In genomic region chr6:169766921-169767736, GRCh38 we compare ENCODE assay signal across 27 cellular contexts.
"Had no signal": no experiment of that assay in that cellular context is flagged by ENCODE, and none has a peak within 500 bp of the region (broad histone marks: within the 10 kb centered on the region; RNA-seq: fewer than 3 reads in every experiment).

No MANE protein-coding gene starts in this region.

- H3K27me3 ChIP-seq: hepatocyte, testis had no signal

- H3K27me3 Mint-ChIP-seq: activated B cell treated with CpG ODN at 0.5 μM for 24 hours; activated CD4-positive, alpha-beta T cell treated with anti-CD3 and anti-CD28 coated beads for 36 hours; activated naive CD4-positive, alpha-beta T cell treated with anti-CD3 and anti-CD28 coated beads, Interleukin-2, amount 10 ng/mL, durations not matched to agents 7 days and 5 days; dendritic cell treated with granulocyte-macrophage colony-stimulating factor and Interleukin-4, amounts not matched to agents 40 ng/mL and 50 ng/mL, for 4 days; natural killer cell treated with Interleukin-12 subunit alpha and Interleukin-12 subunit beta and Interleukin-15 and Interleukin-18, amount 100 ng/mL, for 72 hours; stimulated activated naive B cell treated with anti-CD40 and anti-IgM and Interleukin-4, amounts not matched to agents 10 μg/mL and 1 μg/mL and 100 μg/mL, for 72 hours; type B pancreatic cell had no signal

- H3K4me1 Mint-ChIP-seq: activated B cell treated with CpG ODN at 0.5 μM for 24 hours; activated CD4-positive, alpha-beta T cell treated with anti-CD3 and anti-CD28 coated beads for 36 hours; activated naive CD4-positive, alpha-beta T cell treated with anti-CD3 and anti-CD28 coated beads, Interleukin-2, amount 10 ng/mL, durations not matched to agents 7 days and 5 days; immature natural killer cell had no signal

- DNase-seq: activated B cell treated with CpG ODN at 0.5 μM for 24 hours; activated CD4-positive, alpha-beta T cell treated with anti-CD3 and anti-CD28 coated beads for 36 hours; activated CD4-positive, alpha-beta T cell treated with anti-CD3 and anti-CD28 coated beads, Interleukin-2, amount 50 U/mL, for 4 hours; activated CD8-positive, alpha-beta memory T cell treated with anti-CD3 and anti-CD28 coated beads for 24 hours; activated CD8-positive, alpha-beta memory T cell treated with anti-CD3 and anti-CD28 coated beads, Interleukin-2, amount 50 U/mL, for 48 hours; activated effector memory CD4-positive, alpha-beta T cell treated with anti-CD3 and anti-CD28 coated beads, Interleukin-2, amount 50 U/mL, for 16 hours; activated naive CD4-positive, alpha-beta T cell treated with anti-CD3 and anti-CD28 coated beads, Interleukin-2, amount 10 ng/mL, durations not matched to agents 7 days and 5 days; activated T-cell treated with anti-CD3 and anti-CD28 coated beads, Interleukin-2, amount 50 U/mL, for 4 hours; effector CD4-positive, alpha-beta T cell; erythroblast; foreskin melanocyte; immature natural killer cell; left ventricle myocardium inferior; mammary epithelial cell; midbrain; nucleus accumbens; stimulated activated CD4-positive, alpha-beta T cell treated with anti-CD3 and anti-CD28 coated beads, Interleukin-15, amount 100 ng/mL, for 24 hours; stimulated activated CD8-positive, alpha-beta memory T cell treated with anti-CD3 and anti-CD28 coated beads, Interleukin-4, amount 100 ng/mL, for 48 hours; stimulated activated naive B cell treated with anti-CD40 and anti-IgM and Interleukin-4, amounts not matched to agents 10 μg/mL and 1 μg/mL and 100 μg/mL, for 72 hours; T1000; testis had no signal

- H3K9me3 Mint-ChIP-seq: activated B cell treated with CpG ODN at 0.5 μM for 24 hours; activated naive CD4-positive, alpha-beta T cell treated with anti-CD3 and anti-CD28 coated beads, Interleukin-2, amount 10 ng/mL, durations not matched to agents 7 days and 5 days; activated T-cell treated with anti-CD3 and anti-CD28 coated beads, Interleukin-2, amount 50 U/mL, for 4 hours; dendritic cell treated with granulocyte-macrophage colony-stimulating factor and Interleukin-4, amounts not matched to agents 40 ng/mL and 50 ng/mL, for 4 days; immature natural killer cell; natural killer cell treated with Interleukin-12 subunit alpha and Interleukin-12 subunit beta and Interleukin-15 and Interleukin-18, amount 100 ng/mL, for 72 hours; stimulated activated naive B cell treated with anti-CD40 and anti-IgM and Interleukin-4, amounts not matched to agents 10 μg/mL and 1 μg/mL and 100 μg/mL, for 72 hours; type B pancreatic cell had no signal

- H3K27ac Mint-ChIP-seq: activated B cell treated with CpG ODN at 0.5 μM for 24 hours; activated CD4-positive, alpha-beta T cell treated with anti-CD3 and anti-CD28 coated beads for 36 hours; activated naive CD4-positive, alpha-beta T cell treated with anti-CD3 and anti-CD28 coated beads, Interleukin-2, amount 10 ng/mL, durations not matched to agents 7 days and 5 days; dendritic cell treated with granulocyte-macrophage colony-stimulating factor and Interleukin-4, amounts not matched to agents 40 ng/mL and 50 ng/mL, for 4 days; natural killer cell treated with Interleukin-12 subunit alpha and Interleukin-12 subunit beta and Interleukin-15 and Interleukin-18, amount 100 ng/mL, for 72 hours; stimulated activated naive B cell treated with anti-CD40 and anti-IgM and Interleukin-4, amounts not matched to agents 10 μg/mL and 1 μg/mL and 100 μg/mL, for 72 hours; type B pancreatic cell had no signal

- H2AFZ ChIP-seq: hepatocyte, parathyroid adenoma had no signal

- H3K4me3 Mint-ChIP-seq: activated B cell treated with CpG ODN at 0.5 μM for 24 hours; activated CD4-positive, alpha-beta T cell treated with anti-CD3 and anti-CD28 coated beads for 36 hours; activated naive CD4-positive, alpha-beta T cell treated with anti-CD3 and anti-CD28 coated beads, Interleukin-2, amount 10 ng/mL, durations not matched to agents 7 days and 5 days; activated T-cell treated with anti-CD3 and anti-CD28 coated beads, Interleukin-2, amount 50 U/mL, for 4 hours; dendritic cell treated with granulocyte-macrophage colony-stimulating factor and Interleukin-4, amounts not matched to agents 40 ng/mL and 50 ng/mL, for 4 days; immature natural killer cell; natural killer cell treated with Interleukin-12 subunit alpha and Interleukin-12 subunit beta and Interleukin-15 and Interleukin-18, amount 100 ng/mL, for 72 hours; stimulated activated naive B cell treated with anti-CD40 and anti-IgM and Interleukin-4, amounts not matched to agents 10 μg/mL and 1 μg/mL and 100 μg/mL, for 72 hours; type B pancreatic cell had no signal

- H3K9me3 ChIP-seq: left ventricle myocardium inferior, testis had no signal

- H3K4me1 ChIP-seq: left ventricle myocardium inferior, parathyroid adenoma, testis had no signal

- H3K4me3 ChIP-seq: hepatocyte, left ventricle myocardium inferior, smooth muscle cell, testis had no signal

- H3K4me2 ChIP-seq: hepatocyte, smooth muscle cell had no signal

- H3K27ac ChIP-seq: hepatocyte, left ventricle myocardium inferior, parathyroid adenoma, testis had no signal

- H3K9ac ChIP-seq: parathyroid adenoma had no signal
